In the genomic region with DNA sequence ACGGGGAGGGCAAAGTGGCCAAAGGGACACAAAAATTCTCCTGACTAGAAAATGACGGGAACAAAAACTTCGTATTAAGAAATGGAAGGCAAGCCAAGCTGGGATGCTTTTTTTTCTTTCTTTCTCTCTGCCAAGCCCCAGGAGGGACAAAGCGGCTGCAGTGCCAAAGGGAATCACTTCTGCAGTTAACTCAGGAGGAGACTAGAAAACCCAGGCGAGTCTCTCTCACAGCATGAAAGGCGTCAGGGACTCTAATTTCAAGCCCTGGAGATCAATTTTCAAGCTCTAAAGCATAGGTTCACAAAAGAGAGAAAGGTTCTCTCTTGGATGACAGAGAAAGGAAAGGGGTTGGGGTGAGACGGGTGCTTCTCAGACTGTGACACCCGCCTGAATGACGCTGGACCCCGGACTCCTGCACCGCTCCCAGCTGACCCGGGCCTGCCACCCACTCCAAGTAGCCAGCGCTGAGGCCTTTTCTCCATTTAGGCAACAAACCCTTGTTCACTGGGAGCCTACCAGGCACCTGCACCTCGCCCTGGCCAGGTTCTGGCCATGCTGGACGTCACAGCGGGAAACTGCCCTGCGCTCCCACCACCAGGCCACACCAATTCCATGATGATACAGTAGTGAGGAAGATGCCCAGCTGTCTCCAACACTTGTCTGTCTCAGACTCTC, we compare ENCODE assay signal across 19 cellular contexts. TPM values are rescaled to one million over a fixed set of nuclear protein-coding genes. Genes with fewer than 3 reads are reported as not detected.
DNase-seq lines count a peak whose midpoint lies in the region; ATAC-seq and TF ChIP-seq lines count a peak whose summit lies in the region.
"Had no signal": no experiment of that assay in that cellular context is flagged by ENCODE, and none has a peak within 500 bp of the region (broad histone marks: within the 10 kb centered on the region; RNA-seq: fewer than 3 reads in every experiment).

No MANE protein-coding gene starts in this region.

- TF ChIP-seq CTCF in fibroblast of the aortic adventitia (IDR thresholded peaks at IDR 0.05; ENCODE audit: insufficient read depth, low read length): no peak

- DNase-seq in NCI-H1417 (lab: John Stamatoyannopoulos, UW) (peak in 2 of 3 experiments; percentile 25 to 35), NCI-H1417 treated with DMSO at 0.1 percent for 48 hours (lab: John Stamatoyannopoulos, UW) (no peak), NCI-H446 treated with DMSO at 0.1 percent for 48 hours (lab: John Stamatoyannopoulos, UW) (peak; percentile 63), fibroblast of the aortic adventitia (ENCODE audit: low read depth) (peak; percentile 22), retina (peak; percentile 66), occipital lobe (lab: John Stamatoyannopoulos, UW) (no peak), HAP-1 (ENCODE audit: low spot score in 2 of 2) (no peak)
- DNase-seq: 8988T; activated CD4-positive, CD25-positive, alpha-beta regulatory T cell; esophagus squamous epithelium; heart left ventricle; immature natural killer cell; naive thymus-derived CD8-positive, alpha-beta T cell; NCI-H187; NCI-H524 treated with DMSO at 0.1 percent for 48 hours; SIG-M5; T-helper 2 cell had no signal

- H3K9me3 ChIP-seq in HAP-1: no peaks in the 10 kb centered on the region
- H3K9me3 ChIP-seq: esophagus squamous epithelium, heart left ventricle had no signal

- H3K4me3 ChIP-seq in fibroblast of the aortic adventitia (ENCODE audit: low read depth, low read length) (no peak overlapping the region), HAP-1 (no peak overlapping the region)
- H3K4me3 ChIP-seq: esophagus squamous epithelium, heart left ventricle, lung had no signal

- no peaks in the 10 kb centered on the region for H3K27me3 ChIP-seq in HAP-1 (ENCODE audit: low read depth)
- H3K27me3 ChIP-seq: esophagus squamous epithelium, heart left ventricle had no signal

- H3K4me1 ChIP-seq in HAP-1: no peaks in the 10 kb centered on the region
- H3K4me1 ChIP-seq: esophagus squamous epithelium, heart left ventricle had no signal

- no peaks in the 10 kb centered on the region for H3K36me3 ChIP-seq in HAP-1 (replicated peaks)
- H3K36me3 ChIP-seq: esophagus squamous epithelium, heart left ventricle had no signal

- in situ Hi-C loops in HAP-1 (cut with MboI; ENCODE audit: low sequenced_read_pairs): no loop called here

- no peak for ATAC-seq in HG02938 (IDR thresholded peaks at IDR 0.05; ENCODE audit: unreplicated experiment)
- ATAC-seq: heart left ventricle; naive thymus-derived CD8-positive, alpha-beta T cell had no signal

RNA-seq across cellular contexts. Expression of gene KIAA1549, which starts 56.5 kb away (rescaled TPM):
- total RNA-seq in fibroblast of the aortic adventitia (ENCODE audit: low replicate concordance): 0.57 and 3.7 TPM in 2 replicates
- total RNA-seq in occipital lobe: 28.4 TPM

Comparison
In these comparisons a context has a peak if more than half of its experiments do, and no peak if none do; other contexts are left out.
1. DNase-seq: peak in NCI-H1417 (2 of 3), NCI-H446 treated with DMSO at 0.1 percent for 48 hours (single experiment), fibroblast of the aortic adventitia (single experiment) and retina (single experiment); none in NCI-H1417 treated with DMSO at 0.1 percent for 48 hours (single experiment), occipital lobe (single experiment) and HAP-1 (0 of 2).